16 cellular contexts compared by ENCODE assay signal in genomic region chr12:126397071-126397571, GRCh38.
DNase-seq lines count a peak whose midpoint lies in the region; ATAC-seq and TF ChIP-seq lines count a peak whose summit lies in the region.
"Had no signal": no experiment of that assay in that cellular context is flagged by ENCODE, and none has a peak within 500 bp of the region (broad histone marks: within the 10 kb centered on the region; RNA-seq: fewer than 3 reads in every experiment).

No MANE protein-coding gene starts in this region.

- H3K4me1 ChIP-seq in A673 (ENCODE audit: insufficient read depth, low read length, poor library complexity, severe bottlenecking): peaks cover 9% of the 10 kb centered on the region
- H3K4me1 ChIP-seq in colonic mucosa: no peaks in the 10 kb centered on the region
- H3K4me1 ChIP-seq: right lobe of liver had no signal

- BruUV-seq in A673 (replicated peaks; lab: Mats Ljungman, UMichigan) (no TSS peak), Calu3 (replicated peaks; lab: Mats Ljungman, UMichigan) (no TSS peak)

- H3K4me3 ChIP-seq in A673 (ENCODE audit: low read depth, low read length, poor library complexity, severe bottlenecking) (no peak overlapping the region), colonic mucosa (no peak overlapping the region)
- H3K4me3 ChIP-seq: right lobe of liver had no signal

- H3K36me3 ChIP-seq in A673 (ENCODE audit: insufficient read depth, low read length, poor library complexity, severe bottlenecking): peaks cover 4% of the 10 kb centered on the region
- H3K36me3 ChIP-seq in colonic mucosa: no peaks in the 10 kb centered on the region
- H3K36me3 ChIP-seq: right lobe of liver had no signal

- H3K27me3 ChIP-seq in A673 (replicated peaks; ENCODE audit: insufficient read depth, low read depth, low read length, poor library complexity) (no peaks in the 10 kb centered on the region), colonic mucosa (no peaks in the 10 kb centered on the region)
- H3K27me3 ChIP-seq: right lobe of liver had no signal

- in situ Hi-C loops in G401 (cut with HindIII; ENCODE audit: low sequenced_read_pairs): no loop called here
- in situ Hi-C loops in GM13976 (cut with MboI; ENCODE audit: low sequenced_read_pairs, unreplicated experiment): no loop called here

- H3K36me3 Mint-ChIP-seq in activated T-helper 17 cell treated with anti-CD3 and anti-CD28 coated beads, Interleukin-2, amount 50 U/mL, for 72 hours (ENCODE audit: low read depth): no peaks in the 10 kb centered on the region
- H3K36me3 Mint-ChIP-seq in Calu3 (ENCODE audit: insufficient read depth, unreplicated experiment) (no peaks in the 10 kb centered on the region), chondrocyte (ENCODE audit: low read depth) (no peaks in the 10 kb centered on the region)
- H3K36me3 Mint-ChIP-seq: stimulated activated naive B cell treated with anti-CD40 and anti-IgM and Interleukin-4, amounts not matched to agents 10 μg/mL and 1 μg/mL and 100 μg/mL, for 72 hours had no signal

- DNase-seq in A673 (ENCODE audit: low spot score) (peak; percentile 87), G401 (ENCODE audit: low spot score) (peak; percentile 1), left ventricle myocardium superior (peak; percentile 35), Calu3 (no peak), chondrocyte (ENCODE audit: low spot score) (no peak), GM13976 (ENCODE audit: low spot score) (no peak), colonic mucosa (no peak)
- DNase-seq: activated CD4-positive, alpha-beta T cell treated with anti-CD3 and anti-CD28 coated beads, Interleukin-2, amount 50 U/mL, for 1 hour; activated T-cell treated with anti-CD3 and anti-CD28 coated beads, Interleukin-2, amount 50 U/mL, for 1 hour; DMS79; right lobe of liver; stimulated activated naive B cell treated with anti-CD40 and anti-IgM and Interleukin-4, amounts not matched to agents 10 μg/mL and 1 μg/mL and 100 μg/mL, for 72 hours had no signal

- POLR2A ChIA-PET in A673 (lab: Charles Lee; ENCODE audit: low non-redundant PET): interaction anchor here (0.6 kb wide), 1 partner anchor 19 kb away, joined by 3 read pairs; no protein-coding TSS in a partner anchor

- CTCF ChIA-PET in A673 (lab: Charles Lee): no interaction called here
- CTCF ChIA-PET in Calu3 (lab: Charles Lee): interaction anchor here (0.6 kb wide), 1 partner anchor 410 kb away, joined by 3 read pairs; no protein-coding TSS in a partner anchor

- H3K4me1 Mint-ChIP-seq in activated T-helper 17 cell treated with anti-CD3 and anti-CD28 coated beads, Interleukin-2, amount 50 U/mL, for 72 hours: no peaks in the 10 kb centered on the region
- no peaks in the 10 kb centered on the region for H3K4me1 Mint-ChIP-seq in Calu3 (ENCODE audit: low read depth, unreplicated experiment)
- no peaks in the 10 kb centered on the region for H3K4me1 Mint-ChIP-seq in chondrocyte (ENCODE audit: low read depth)
- H3K4me1 Mint-ChIP-seq: B cell; stimulated activated naive B cell treated with anti-CD40 and anti-IgM and Interleukin-4, amounts not matched to agents 10 μg/mL and 1 μg/mL and 100 μg/mL, for 72 hours had no signal

- no peak overlapping the region for H3K27ac Mint-ChIP-seq in activated T-helper 17 cell treated with anti-CD3 and anti-CD28 coated beads, Interleukin-2, amount 50 U/mL, for 72 hours
- H3K27ac Mint-ChIP-seq in Calu3 (ENCODE audit: unreplicated experiment) (no peak overlapping the region), chondrocyte (ENCODE audit: unreplicated experiment) (no peak overlapping the region)
- H3K27ac Mint-ChIP-seq: B cell; dendritic cell treated with granulocyte-macrophage colony-stimulating factor and Interleukin-4, amounts not matched to agents 40 ng/mL and 50 ng/mL, for 4 days; stimulated activated naive B cell treated with anti-CD40 and anti-IgM and Interleukin-4, amounts not matched to agents 10 μg/mL and 1 μg/mL and 100 μg/mL, for 72 hours had no signal

- H3K9me3 Mint-ChIP-seq in activated T-helper 17 cell treated with anti-CD3 and anti-CD28 coated beads, Interleukin-2, amount 50 U/mL, for 72 hours: no peaks in the 10 kb centered on the region
- H3K9me3 Mint-ChIP-seq in Calu3 (ENCODE audit: low read depth, unreplicated experiment) (peaks cover 9% of the 10 kb centered on the region), chondrocyte (ENCODE audit: low read depth) (peaks cover 47% of the 10 kb centered on the region)

- TF ChIP-seq CTCF in A673 (conservative IDR thresholded peaks at IDR 0.05; ENCODE audit: low read depth, low read length) (no peak), Calu3 (IDR thresholded peaks at IDR 0.05; ENCODE audit: unreplicated experiment) (no peak), chondrocyte (IDR thresholded peaks at IDR 0.05) (no peak), GM13976 (IDR thresholded peaks at IDR 0.05; ENCODE audit: borderline replicate concordance, control extremely low read depth, extremely low read depth, insufficient read depth, missing control alignments) (no peak), colonic mucosa (IDR thresholded peaks at IDR 0.05) (no peak)

- intact Hi-C loops in A673 (cut with micrococcal nuclease; ENCODE audit: unreplicated experiment): no loop called here
- intact Hi-C loops in left ventricle myocardium superior (cut with micrococcal nuclease): no loop called here
- intact Hi-C loops in Calu3 (cut with micrococcal nuclease; ENCODE audit: unreplicated experiment): no loop called here
- intact Hi-C loops in colonic mucosa (cut with DNase I): no loop called here

- H3K4me3 Mint-ChIP-seq in activated T-helper 17 cell treated with anti-CD3 and anti-CD28 coated beads, Interleukin-2, amount 50 U/mL, for 72 hours: no peak overlapping the region
- H3K4me3 Mint-ChIP-seq in Calu3 (ENCODE audit: low read depth, unreplicated experiment) (no peak overlapping the region), chondrocyte (ENCODE audit: unreplicated experiment) (no peak overlapping the region)
- H3K4me3 Mint-ChIP-seq: B cell; dendritic cell treated with granulocyte-macrophage colony-stimulating factor and Interleukin-4, amounts not matched to agents 40 ng/mL and 50 ng/mL, for 4 days; neural crest cell; stimulated activated naive B cell treated with anti-CD40 and anti-IgM and Interleukin-4, amounts not matched to agents 10 μg/mL and 1 μg/mL and 100 μg/mL, for 72 hours had no signal

- peaks cover 6% of the 10 kb centered on the region for H3K27me3 Mint-ChIP-seq in activated T-helper 17 cell treated with anti-CD3 and anti-CD28 coated beads, Interleukin-2, amount 50 U/mL, for 72 hours
- no peaks in the 10 kb centered on the region for H3K27me3 Mint-ChIP-seq in Calu3 (ENCODE audit: unreplicated experiment)
- H3K27me3 Mint-ChIP-seq in chondrocyte (ENCODE audit: low read depth): no peaks in the 10 kb centered on the region
- H3K27me3 Mint-ChIP-seq: B cell; dendritic cell treated with granulocyte-macrophage colony-stimulating factor and Interleukin-4, amounts not matched to agents 40 ng/mL and 50 ng/mL, for 4 days; stimulated activated naive B cell treated with anti-CD40 and anti-IgM and Interleukin-4, amounts not matched to agents 10 μg/mL and 1 μg/mL and 100 μg/mL, for 72 hours had no signal

- no peak overlapping the region for H3K9ac ChIP-seq in colonic mucosa (ENCODE audit: low read depth in 2 of 2, low read length in 2 of 2)

- peaks cover 14% of the 10 kb centered on the region for H3K9me3 ChIP-seq in A673 (ENCODE audit: low read depth, low read length, poor library complexity, severe bottlenecking)
- no peaks in the 10 kb centered on the region for H3K9me3 ChIP-seq in colonic mucosa
- H3K9me3 ChIP-seq: right lobe of liver had no signal

- peak; percentile 32 for ATAC-seq in activated T-helper 17 cell treated with anti-CD3 and anti-CD28 coated beads, Interleukin-2, amount 50 U/mL, for 72 hours (replicated peaks)
- peak; percentile 76 for ATAC-seq in left ventricle myocardium superior
- ATAC-seq: right lobe of liver had no signal

- H3K27ac ChIP-seq in A673 (ENCODE audit: low read depth, low read length, poor library complexity, severe bottlenecking) (peak overlapping the region; percentile 65), colonic mucosa (no peak overlapping the region)
- H3K27ac ChIP-seq: right lobe of liver had no signal

Comparison
In these comparisons a context has a peak if more than half of its experiments do, and no peak if none do; other contexts are left out.
1. DNase-seq: peak in A673 (single experiment), G401 (single experiment) and left ventricle myocardium superior (single experiment); none in Calu3 (single experiment), chondrocyte (single experiment), GM13976 (single experiment) and colonic mucosa (single experiment).